27 cellular contexts compared by ENCODE assay signal in genomic region chr1:236086537-236086936, GRCh38.
"Had no signal": no experiment of that assay in that cellular context is flagged by ENCODE, and none has a peak within 500 bp of the region (broad histone marks: within the 10 kb centered on the region; RNA-seq: fewer than 3 reads in every experiment).

No MANE protein-coding gene starts in this region.

- H3K4me1 Mint-ChIP-seq: memory B cell; stimulated activated naive B cell treated with anti-CD40 and anti-IgM and Interleukin-4, amounts not matched to agents 10 μg/mL and 1 μg/mL and 100 μg/mL, for 72 hours had no signal

- H3K9me3 Mint-ChIP-seq: mesothelial cell of epicardium; stimulated activated naive CD8-positive, alpha-beta T cell treated with anti-CD3 and anti-CD28 coated beads, Interleukin-15, Interleukin-2, amounts not matched to agents 100 ng/mL and 50 ng/mL, for 24 hours had no signal

- H3K27me3 ChIP-seq: gastrocnemius medialis, right atrium auricular region, sigmoid colon, tibial nerve, upper lobe of right lung, uterus had no signal

- H3K79me2 ChIP-seq: parathyroid adenoma had no signal

- H3K4me3 Mint-ChIP-seq: memory B cell; mesothelial cell of epicardium; naive thymus-derived CD4-positive, alpha-beta T cell; nephron progenitor cell; stimulated activated naive B cell treated with anti-CD40 and anti-IgM and Interleukin-4, amounts not matched to agents 10 μg/mL and 1 μg/mL and 100 μg/mL, for 72 hours; stimulated activated naive CD8-positive, alpha-beta T cell treated with anti-CD3 and anti-CD28 coated beads, Interleukin-15, Interleukin-2, amounts not matched to agents 100 ng/mL and 50 ng/mL, for 24 hours had no signal

- H3K36me3 ChIP-seq: gastrocnemius medialis, right atrium auricular region, sigmoid colon, thoracic aorta, tibial nerve, upper lobe of right lung, uterus had no signal

- H3K4me3 ChIP-seq: coronary artery, gastrocnemius medialis, lung, mucosa of descending colon, right atrium auricular region, sigmoid colon, thoracic aorta, tibial nerve, upper lobe of right lung, uterus had no signal

- H3K4me1 ChIP-seq: gastrocnemius medialis, parathyroid adenoma, right atrium auricular region, tibial nerve, upper lobe of right lung, uterus had no signal

- H3K27ac Mint-ChIP-seq: memory B cell; mesothelial cell of epicardium; naive thymus-derived CD4-positive, alpha-beta T cell; nephron progenitor cell; progenitor cell of endocrine pancreas; stimulated activated naive B cell treated with anti-CD40 and anti-IgM and Interleukin-4, amounts not matched to agents 10 μg/mL and 1 μg/mL and 100 μg/mL, for 72 hours; stimulated activated naive CD8-positive, alpha-beta T cell treated with anti-CD3 and anti-CD28 coated beads, Interleukin-15, Interleukin-2, amounts not matched to agents 100 ng/mL and 50 ng/mL, for 24 hours had no signal

- DNase-seq: dermis blood vessel endothelial cell; effector memory CD4-positive, alpha-beta T cell; foreskin fibroblast; gastrocnemius medialis; head of caudate nucleus; left ventricle myocardium superior; mucosa of descending colon; naive thymus-derived CD4-positive, alpha-beta T cell; nephron progenitor cell; occipital lobe; sigmoid colon; stimulated activated CD4-positive, alpha-beta T cell treated with anti-CD3 and anti-CD28 coated beads, Interleukin-2, amount 100 ng/mL, for 24 hours; stimulated activated CD4-positive, alpha-beta T cell treated with anti-CD3 and anti-CD28 coated beads, Interleukin-4, amount 100 ng/mL, for 24 hours; stimulated activated naive B cell treated with anti-CD40 and anti-IgM and Interleukin-4, amounts not matched to agents 10 μg/mL and 1 μg/mL and 100 μg/mL, for 72 hours; upper lobe of right lung; uterus had no signal

- H2AFZ ChIP-seq: parathyroid adenoma had no signal

- H3K27ac ChIP-seq: coronary artery, epithelial cell of prostate, gastrocnemius medialis, parathyroid adenoma, right atrium auricular region, sigmoid colon, thoracic aorta, tibial nerve, upper lobe of right lung, uterus had no signal

- H3K36me3 Mint-ChIP-seq: mesothelial cell of epicardium; naive thymus-derived CD4-positive, alpha-beta T cell had no signal

- H3K9me3 ChIP-seq: gastrocnemius medialis, mucosa of descending colon, right atrium auricular region, sigmoid colon, thoracic aorta, tibial nerve, upper lobe of right lung, uterus had no signal

- H3K9ac ChIP-seq: parathyroid adenoma had no signal
